ENCODE assay signal across 13 cellular contexts in the genomic region with DNA sequence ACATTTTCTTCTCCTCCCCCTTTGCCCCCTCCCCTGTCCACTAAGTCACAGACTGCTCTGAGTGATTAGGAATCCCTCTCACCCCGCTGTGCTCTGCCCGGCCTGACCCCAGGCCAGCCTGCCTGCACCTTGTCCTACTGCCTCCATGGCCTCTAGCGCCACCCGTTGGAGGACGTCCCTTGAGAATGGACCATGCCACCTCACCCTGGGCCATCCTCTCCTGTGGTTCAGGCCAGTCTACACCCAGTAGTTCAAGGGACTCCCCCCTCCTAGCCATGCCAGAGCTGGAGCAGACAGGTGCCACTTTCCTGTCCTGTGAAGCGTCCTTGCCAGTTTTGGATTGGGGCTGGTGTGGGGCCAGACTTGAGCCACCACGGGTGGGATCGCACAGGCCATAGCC. TPM values are rescaled to one million over a fixed set of nuclear protein-coding genes. Genes with fewer than 3 reads are reported as not detected.
A peak's percentile ranks its signal among the peaks of the same experiment; 100 is the strongest.
DNase-seq lines count a peak whose midpoint lies in the region; ATAC-seq and TF ChIP-seq lines count a peak whose summit lies in the region.
"Had no signal": no experiment of that assay in that cellular context is flagged by ENCODE, and none has a peak within 500 bp of the region (broad histone marks: within the 10 kb centered on the region; RNA-seq: fewer than 3 reads in every experiment).

No MANE protein-coding gene starts in this region.

- H3K9me3 ChIP-seq in testis, result no peaks in the 10 kb centered on the region
- H3K9me3 ChIP-seq: body of pancreas had no signal

- no peak for TF ChIP-seq CTCF in dorsolateral prefrontal cortex (IDR thresholded peaks at IDR 0.05 in 54 of 56, conservative IDR thresholded peaks at IDR 0.05 in 2 of 56; ENCODE audit: low read depth in 1 of 56, partially characterized antibody in 56 of 56)
- TF ChIP-seq CTCF in testis (IDR thresholded peaks at IDR 0.05), result no peak

- H3K27me3 ChIP-seq in dorsolateral prefrontal cortex (peaks cover 0 to 83% (median 18%) of the 10 kb centered on the region in 45 donors), testis (no peaks in the 10 kb centered on the region)
- H3K27me3 ChIP-seq: body of pancreas, foreskin keratinocyte had no signal

- H3K36me3 ChIP-seq in testis (ENCODE audit: low read depth, missing control alignments), result no peaks in the 10 kb centered on the region

- intact Hi-C loops in activated CD4-positive, alpha-beta T cell treated with anti-CD3 and anti-CD28 coated beads for 36 hours (cut with DNase I, micrococcal nuclease), result no loop called here
- intact Hi-C loops in dorsolateral prefrontal cortex (cut with DNase I), result no loop called here
- intact Hi-C loops in testis (cut with DNase I; ENCODE audit: low total_unique reads), result no loop called here

- DNase-seq in activated CD4-positive, alpha-beta T cell treated with anti-CD3 and anti-CD28 coated beads for 36 hours, result peak; percentile 28
- no peak for DNase-seq in activated CD4-positive, alpha-beta T cell treated with anti-CD3 and anti-CD28 coated beads for 48 hours
- DNase-seq in dorsolateral prefrontal cortex (no peak), testis (no peak), activated gamma-delta T cell treated with Interleukin-2 at 50 U/mL for 16 hours (no peak), GF-D8 (lab: John Stamatoyannopoulos, UW) (no peak)
- DNase-seq: activated effector memory CD4-positive, alpha-beta T cell treated with anti-CD3 and anti-CD28 coated beads, Interleukin-2, amount 50 U/mL, for 16 hours; body of pancreas; CD8-positive, alpha-beta T cell; effector CD8-positive, alpha-beta T cell; foreskin keratinocyte; stimulated activated naive CD4-positive, alpha-beta T cell treated with Interleukin-2 at 50 U/mL for 16 hours had no signal

- peaks cover 2% of the 10 kb centered on the region for H3K4me1 Mint-ChIP-seq in activated CD4-positive, alpha-beta T cell treated with anti-CD3 and anti-CD28 coated beads for 36 hours

- peak overlapping the region in 32 of 59 donors; percentile 12 to 80 (median 66) for H3K27ac ChIP-seq in dorsolateral prefrontal cortex
- peak overlapping the region; percentile 24 to 45 for H3K27ac ChIP-seq in testis
- H3K27ac ChIP-seq: body of pancreas, foreskin keratinocyte had no signal

- CTCF ChIA-PET in activated CD4-positive, alpha-beta T cell treated with anti-CD3 and anti-CD28 coated beads for 36 hours (lab: Charles Lee), result interaction anchor here (0.6 kb wide), 1 partner anchor 472 kb away, joined by 8 read pairs; no protein-coding TSS in a partner anchor

- H3K27ac Mint-ChIP-seq in activated CD4-positive, alpha-beta T cell treated with anti-CD3 and anti-CD28 coated beads for 36 hours, result no peak overlapping the region
- H3K27ac Mint-ChIP-seq: CD8-positive, alpha-beta T cell had no signal

- WGBS in testis, 2 donors, result 52 to 76% methylated on average over 5 to 8 of the region's 8 CpGs

- no peak for TF ChIP-seq POLR2A in testis (IDR thresholded peaks at IDR 0.05)

- peaks cover 8% of the 10 kb centered on the region for H3K36me3 Mint-ChIP-seq in activated CD4-positive, alpha-beta T cell treated with anti-CD3 and anti-CD28 coated beads for 36 hours (ENCODE audit: low read depth)

- no peaks in the 10 kb centered on the region for H3K9me3 Mint-ChIP-seq in activated CD4-positive, alpha-beta T cell treated with anti-CD3 and anti-CD28 coated beads for 36 hours (ENCODE audit: low read depth)
- H3K9me3 Mint-ChIP-seq: CD8-positive, alpha-beta T cell had no signal

- ATAC-seq in activated CD4-positive, alpha-beta T cell treated with anti-CD3 and anti-CD28 coated beads for 36 hours, result peak; percentile 33
- ATAC-seq: body of pancreas; CD8-positive, alpha-beta T cell; foreskin keratinocyte; sciatic nerve had no signal

- POLR2A ChIA-PET in activated CD4-positive, alpha-beta T cell treated with anti-CD3 and anti-CD28 coated beads for 36 hours (lab: Charles Lee), result no interaction called here

- no peak overlapping the region for H3K4me3 ChIP-seq in dorsolateral prefrontal cortex
- no peak overlapping the region for H3K4me3 ChIP-seq in testis
- H3K4me3 ChIP-seq: body of pancreas had no signal

- H3K4me1 ChIP-seq in testis, result peaks cover 4% of the 10 kb centered on the region

- H3K27me3 Mint-ChIP-seq in activated CD4-positive, alpha-beta T cell treated with anti-CD3 and anti-CD28 coated beads for 36 hours, result no peaks in the 10 kb centered on the region

- H3K4me3 Mint-ChIP-seq in activated CD4-positive, alpha-beta T cell treated with anti-CD3 and anti-CD28 coated beads for 36 hours, result no peak overlapping the region
- H3K4me3 Mint-ChIP-seq: CD8-positive, alpha-beta T cell had no signal

RNA-seq across cellular contexts. Expression of gene IRAK1, which starts 9.7 kb away (rescaled TPM):
- total RNA-seq in activated CD4-positive, alpha-beta T cell treated with anti-CD3 and anti-CD28 coated beads for 36 hours, result 10 to 100 TPM; 84.3 to 93.6 TPM
- total RNA-seq in dorsolateral prefrontal cortex (100 to 1,000 TPM in 2 of 120 experiments, 10 to 100 TPM in 118; 27.2 to 130 (median 49.0) TPM), testis (10 to 100 TPM; 77.6 to 90.8 TPM)
- polyA plus RNA-seq in testis (ENCODE audit: insufficient read depth, low read depth, low replicate concordance), result 48.6 TPM

RNA-seq across cellular contexts. Expression of gene TMEM187, which starts 56.9 kb away (rescaled TPM):
- total RNA-seq in activated CD4-positive, alpha-beta T cell treated with anti-CD3 and anti-CD28 coated beads for 36 hours, result 1 to 10 TPM; 4.4 to 5.4 TPM
- total RNA-seq in dorsolateral prefrontal cortex, result 10 to 100 TPM in 29 of 120 experiments, 1 to 10 TPM in 91; 2.7 to 17.2 (median 8.0) TPM
- total RNA-seq in testis, result 10 to 100 TPM; 13.1 to 15.7 TPM
- 6.1 TPM for polyA plus RNA-seq in testis (ENCODE audit: insufficient read depth, low read depth, low replicate concordance)

RNA-seq across cellular contexts. Expression of gene HCFC1, which starts 57.8 kb away (rescaled TPM):
- total RNA-seq in activated CD4-positive, alpha-beta T cell treated with anti-CD3 and anti-CD28 coated beads for 36 hours, result 100 to 1,000 TPM in 1 of 2 experiments, 10 to 100 TPM in 1; 99.5 to 147 TPM
- 10 to 100 TPM; 41.2 to 97.5 (median 57.4) TPM for total RNA-seq in dorsolateral prefrontal cortex
- 100 to 1,000 TPM; 102 to 115 TPM for total RNA-seq in testis
- 32.3 TPM for polyA plus RNA-seq in testis (ENCODE audit: insufficient read depth, low read depth, low replicate concordance)
